Comparison of ENCODE assay signal across 1 cellular context in genomic region chr6:108203189-108204119, GRCh38.
A peak's percentile ranks its signal among the peaks of the same experiment; 100 is the strongest.
TF ChIP-seq lines count a peak whose summit lies in the region.

No MANE protein-coding gene starts in this region.

TF ChIP-seq in H1, 55 proteins besides CTCF, POLR2A, EP300 and RAD21:
- TF ChIP-seq TEAD4 (IDR thresholded peaks at IDR 0.05; ENCODE audit: low read depth, low read length) (0 out of 2 replicates have a peak, but pooled peaks have one; percentile 16), ATF3 (IDR thresholded peaks at IDR 0.05; ENCODE audit: insufficient read depth, low read depth, low read length) (no peak), YY1 (IDR thresholded peaks at IDR 0.05; ENCODE audit: low read depth, low read length) (peak; percentile 76), KDM4A (IDR thresholded peaks at IDR 0.05; ENCODE audit: low read depth, low read length, severe bottlenecking) (no peak), E2F6 (IDR thresholded peaks at IDR 0.05) (no peak), GTF2F1 (IDR thresholded peaks at IDR 0.05; ENCODE audit: borderline replicate concordance, low read depth, low read length) (no peak), CHD1 (IDR thresholded peaks at IDR 0.05; ENCODE audit: low read depth, low read length) (no peak)
TF ChIP-seq in H1: peak in this region for 2.
